Comparison of ENCODE assay signal across 1 cellular context in genomic region chr5:92885950-92886349, GRCh38.
TF ChIP-seq lines count a peak whose summit lies in the region.

No MANE protein-coding gene starts in this region.

TF ChIP-seq in GM23338, 12 proteins besides CTCF, POLR2A, EP300 and RAD21 (continued from another document):
- TF ChIP-seq ZNF462 (CRISPR knock-in tag; IDR thresholded peaks at IDR 0.05) (no peak), JUNB (IDR thresholded peaks at IDR 0.05; ENCODE audit: unreplicated experiment) (no peak)
